ENCODE assay signal across 1 cellular context in genomic region chr2:68108116-68108515, GRCh38.
TF ChIP-seq lines count a peak whose summit lies in the region.

No MANE protein-coding gene starts in this region.

TF ChIP-seq in H1, 55 proteins besides CTCF, POLR2A, EP300 and RAD21 (continued from another document):
- no peak for TF ChIP-seq CHD7 (IDR thresholded peaks at IDR 0.05; ENCODE audit: insufficient replicate concordance, low read length)
- TF ChIP-seq E2F6 (IDR thresholded peaks at IDR 0.05): no peak
- TF ChIP-seq CREB1 (IDR thresholded peaks at IDR 0.05): no peak
- no peak for TF ChIP-seq YY1 (IDR thresholded peaks at IDR 0.05; ENCODE audit: low read depth, low read length)
- TF ChIP-seq BCL11A (IDR thresholded peaks at IDR 0.05; ENCODE audit: low read depth in 2 of 2, low read length in 2 of 2): no peak
- TF ChIP-seq BACH1 (IDR thresholded peaks at IDR 0.05; ENCODE audit: low read length): no peak
- no peak for TF ChIP-seq SIX5 (IDR thresholded peaks at IDR 0.05; ENCODE audit: low read depth, low read length)
- TF ChIP-seq MAX (IDR thresholded peaks at IDR 0.05): no peak
- TF ChIP-seq CTBP2 (IDR thresholded peaks at IDR 0.05; ENCODE audit: borderline replicate concordance, insufficient read depth, insufficient read length, low read length): no peak
- no peak for TF ChIP-seq RFX5 (IDR thresholded peaks at IDR 0.05; ENCODE audit: borderline replicate concordance, low read depth, low read length)
- no peak for TF ChIP-seq CBX5 (IDR thresholded peaks at IDR 0.05; ENCODE audit: low read depth, low read length)
